In genomic region chr7:83461820-83462219, GRCh38 we compare ENCODE assay signal across 7 cellular contexts.
DNase-seq lines count a peak whose midpoint lies in the region; FAIRE-seq and TF ChIP-seq lines count a peak whose summit lies in the region.
"Not testable (repeated sequence)": the region's sequence is repeated elsewhere in the genome, so short reads cannot be mapped to it uniquely, and the experiment has no call there.

No MANE protein-coding gene starts in this region.

- CTCF ChIA-PET in H1 (lab: Charles Lee; ENCODE audit: partially characterized antibody) = not testable (repeated sequence)

- peak overlapping the region; percentile 44; the same call in 1 of the 2 replicates for H2BK5ac ChIP-seq in H1 (ENCODE audit: low read depth, low read length)

- TF ChIP-seq RAD21 in H1 (IDR thresholded peaks at IDR 0.05 in 1 of 2, conservative IDR thresholded peaks at IDR 0.05 in 1 of 2; ENCODE audit: low read depth in 2 of 2, low read length in 2 of 2) = not testable (repeated sequence)

- peaks cover 0 to 41% of the 10 kb centered on the region in 2 experiments; a peak in 2 of 4 replicates for H3K79me2 ChIP-seq in H1 (ENCODE audit: control insufficient read depth in 1 of 2, insufficient read depth in 2 of 2, low read length in 2 of 2)

- H3K23me2 ChIP-seq in H1 (ENCODE audit: low read depth, low read length) = not testable (repeated sequence)

- H4K91ac ChIP-seq in H1 (replicated peaks; ENCODE audit: insufficient read length, low read length) = not testable (repeated sequence)

- not testable (repeated sequence) for H3K4ac ChIP-seq in H1 (replicated peaks; ENCODE audit: insufficient read length, low read depth, low read length)

- DNase-seq in H7; NT2/D1 (ENCODE audit: low read depth, low spot score); H1 (ENCODE audit: low read depth in 1 of 2, low spot score in 2 of 2); iPS DF 6.9 (ENCODE audit: low read depth, low spot score): not testable (repeated sequence)
- peak; percentile 58 for DNase-seq in islet precursor cell

- H3K4me3 ChIP-seq in H7 (ENCODE audit: insufficient read depth, low read depth, low read length) = peak overlapping the region; percentile 61
- H3K4me3 ChIP-seq in HUES48 (ENCODE audit: low read depth, low read length) = peak overlapping the region; percentile 76
- peak overlapping the region; percentile 61 for H3K4me3 ChIP-seq in NT2/D1 (ENCODE audit: insufficient read length, low read depth)
- peak overlapping the region; percentile 49 to 80 (median 63) for H3K4me3 ChIP-seq in H1 (ENCODE audit: extremely low read depth in 1 of 4, insufficient read depth in 2 of 4, low read depth in 3 of 4, low read length in 4 of 4)
- H3K4me3 ChIP-seq in iPS DF 6.9 (ENCODE audit: low read length) = peak overlapping the region; percentile 42; the same call in 1 of the 2 replicates
- H3K4me3 ChIP-seq in iPS-18a (ENCODE audit: low read length) = peak overlapping the region; percentile 69

- not testable (repeated sequence) for FAIRE-seq in H1 (lab: Jason Lieb, UNC)

- H3K27me3 ChIP-seq in H7 (ENCODE audit: control insufficient read depth, insufficient read depth, low read length); HUES48 (ENCODE audit: control insufficient read depth, insufficient read depth, low read length); NT2/D1 (ENCODE audit: insufficient read depth, insufficient read length); H1 (replicated peaks in 1 of 4; ENCODE audit: control insufficient read depth in 3 of 4, extremely low read depth in 1 of 4, insufficient read depth in 3 of 4, low read length in 3 of 4); iPS DF 6.9 (ENCODE audit: control insufficient read depth, insufficient read depth, low read length); iPS-18a (ENCODE audit: control insufficient read depth, insufficient read depth, low read length): not testable (repeated sequence)

- not testable (repeated sequence) for H2BK15ac ChIP-seq in H1 (ENCODE audit: low read length)

- H3K9ac ChIP-seq in HUES48 (ENCODE audit: low read depth, low read length) (peak overlapping the region; percentile 93), NT2/D1 (ENCODE audit: insufficient read length, low read depth) (peak overlapping the region; percentile 42), H1 (replicated peaks in 1 of 4; ENCODE audit: extremely low read depth in 1 of 4, low read depth in 3 of 4, low read length in 3 of 4) (peak overlapping the region in 3 of 4 experiments; percentile 49 to 74 (median 68); a peak in 5 of 7 replicates), iPS-18a (ENCODE audit: low read length) (peak overlapping the region; percentile 87)

- H4K8ac ChIP-seq in H1 (ENCODE audit: extremely low read depth, insufficient read depth, low read length) = not testable (repeated sequence)

- not testable (repeated sequence) for H2AFZ ChIP-seq in H1 (ENCODE audit: low read length)

- H4K5ac ChIP-seq in H1 (ENCODE audit: insufficient read length, low read depth, low read length) = not testable (repeated sequence)

- H3K79me1 ChIP-seq in H1 (ENCODE audit: low read depth, low read length) = not testable (repeated sequence)

- POLR2A ChIA-PET in H1 (lab: Charles Lee; ENCODE audit: partially characterized antibody) = interaction anchor here (0.8 to 2.2 kb wide), 11 partner anchors 9 to 49 kb away, joined by 3 to 15 read pairs (median 4); no protein-coding TSS in a partner anchor

- H3K9me3 ChIP-seq in HUES48 (ENCODE audit: control insufficient read depth, insufficient read depth, low read length); NT2/D1 (ENCODE audit: insufficient read depth, low read length); H1 (ENCODE audit: insufficient read depth in 2 of 2, low read depth in 1 of 2, low read length in 1 of 2); iPS DF 6.9 (ENCODE audit: control insufficient read depth, insufficient read depth, low read length); iPS-18a (ENCODE audit: control insufficient read depth, low read depth, low read length): not testable (repeated sequence)

- not testable (repeated sequence) for H2BK20ac ChIP-seq in H1 (ENCODE audit: low read length)

- not testable (repeated sequence) for H3K56ac ChIP-seq in H1 (replicated peaks; ENCODE audit: insufficient read length, low read depth, low read length)

- not testable (repeated sequence) for TF ChIP-seq EP300 in H1 (IDR thresholded peaks at IDR 0.05; ENCODE audit: borderline replicate concordance in 1 of 2, low read depth in 2 of 2, low read length in 2 of 2)

- 1% methylated on average over 13 of the region's 15 CpGs; no CpG with 5 or more reads in 1 of the 2 experiments for WGBS in H1 (ENCODE audit: extremely low coverage in 1 of 2, insufficient coverage in 1 of 2, insufficient read length in 1 of 2, insufficient replicate concordance in 2 of 2, low coverage in 1 of 2, low lambda C conversion rate in 2 of 2, missing lambda C conversion rate in 1 of 2), 2 experiments
- WGBS in iPS DF 6.9 (ENCODE audit: insufficient coverage, insufficient read length) = no CpG with 5 or more reads among the region's 15 CpGs

- H3K4me2 ChIP-seq in H1 (ENCODE audit: insufficient read depth in 1 of 2, low read depth in 2 of 2, low read length in 2 of 2) = peak overlapping the region; percentile 17 to 51; a peak in 3 of 4 replicates

- H3K23ac ChIP-seq in H1 (ENCODE audit: insufficient read length) = not testable (repeated sequence)

- not testable (repeated sequence) for H2AK5ac ChIP-seq in H1 (ENCODE audit: low read depth, low read length)

- not testable (repeated sequence) for H2BK12ac ChIP-seq in H1 (ENCODE audit: low read depth, low read length)

- TF ChIP-seq CTCF in H1 (IDR thresholded peaks at IDR 0.05; ENCODE audit: control extremely low read depth in 1 of 3, insufficient read depth in 1 of 3, low read depth in 1 of 3, low read length in 3 of 3) = not testable (repeated sequence)

- TF ChIP-seq POLR2A in H1 (IDR thresholded peaks at IDR 0.05; ENCODE audit: control extremely low read depth in 1 of 2, low read depth in 2 of 2, low read length in 2 of 2) = not testable (repeated sequence)

- H3K4me1 ChIP-seq in HUES48 (ENCODE audit: control insufficient read depth, insufficient read depth, low read length) = peaks cover 24% of the 10 kb centered on the region
- H3K4me1 ChIP-seq in NT2/D1 (ENCODE audit: insufficient read depth, insufficient read length); H1 (replicated peaks in 1 of 4; ENCODE audit: control insufficient read depth in 3 of 4, insufficient read depth in 4 of 4, low read length in 3 of 4); iPS DF 6.9 (ENCODE audit: control insufficient read depth, insufficient read depth, low read length): not testable (repeated sequence)
- H3K4me1 ChIP-seq in iPS-18a (ENCODE audit: control insufficient read depth, low read depth, low read length) = peaks cover 29% of the 10 kb centered on the region

- H2BK120ac ChIP-seq in H1 (replicated peaks; ENCODE audit: low read depth, low read length) = not testable (repeated sequence)

- not testable (repeated sequence) for H3K18ac ChIP-seq in H1 (ENCODE audit: extremely low read depth, low read length)

- not testable (repeated sequence) for H3K36me3 ChIP-seq in H7 (replicated peaks; ENCODE audit: control insufficient read depth, insufficient read depth, low read length); NT2/D1 (ENCODE audit: insufficient read depth, insufficient read length, low read length); iPS DF 6.9 (ENCODE audit: control insufficient read depth, insufficient read depth, low read length)
- H3K36me3 ChIP-seq in HUES48 (ENCODE audit: control insufficient read depth, insufficient read depth, low read length) = peaks cover 31% of the 10 kb centered on the region
- H3K36me3 ChIP-seq in H1 (ENCODE audit: control insufficient read depth in 2 of 4, insufficient read depth in 4 of 4, low read length in 3 of 4) = peaks cover 0 to 43% (median 18%) of the 10 kb centered on the region in 4 experiments; a peak in 5 of 8 replicates
- peaks cover 24% of the 10 kb centered on the region for H3K36me3 ChIP-seq in iPS-18a (ENCODE audit: control insufficient read depth, low read depth, low read length)

- H3K27ac ChIP-seq in HUES48 (ENCODE audit: low read depth, low read length) = peak overlapping the region; percentile 66
- not testable (repeated sequence) for H3K27ac ChIP-seq in H1 (ENCODE audit: low read depth, low read length); iPS DF 6.9 (ENCODE audit: low read length); iPS-18a (ENCODE audit: low read length)

- not testable (repeated sequence) for H4K20me1 ChIP-seq in H1 (replicated peaks in 1 of 2; ENCODE audit: control insufficient read depth in 1 of 2, insufficient read depth in 2 of 2, low read length in 2 of 2)

- not testable (repeated sequence) for H3K14ac ChIP-seq in H1 (ENCODE audit: insufficient read length)

TF ChIP-seq in H1, 55 proteins besides CTCF, POLR2A, EP300 and RAD21:
- peak; percentile 29; the same call in 1 of the 2 replicates for TF ChIP-seq POLR2AphosphoS5 (IDR thresholded peaks at IDR 0.05; ENCODE audit: low read depth, low read length)

Comparison
In these comparisons a context has a peak if more than half of its experiments do, and no peak if none do; other contexts are left out.
1. H3K9ac ChIP-seq: peak in every context shown above with its lines; median percentile 93 in HUES48; 87 in iPS-18a; 68 in H1; 42 in NT2/D1.